Comparison of ENCODE assay signal across 8 cellular contexts in the genomic region with DNA sequence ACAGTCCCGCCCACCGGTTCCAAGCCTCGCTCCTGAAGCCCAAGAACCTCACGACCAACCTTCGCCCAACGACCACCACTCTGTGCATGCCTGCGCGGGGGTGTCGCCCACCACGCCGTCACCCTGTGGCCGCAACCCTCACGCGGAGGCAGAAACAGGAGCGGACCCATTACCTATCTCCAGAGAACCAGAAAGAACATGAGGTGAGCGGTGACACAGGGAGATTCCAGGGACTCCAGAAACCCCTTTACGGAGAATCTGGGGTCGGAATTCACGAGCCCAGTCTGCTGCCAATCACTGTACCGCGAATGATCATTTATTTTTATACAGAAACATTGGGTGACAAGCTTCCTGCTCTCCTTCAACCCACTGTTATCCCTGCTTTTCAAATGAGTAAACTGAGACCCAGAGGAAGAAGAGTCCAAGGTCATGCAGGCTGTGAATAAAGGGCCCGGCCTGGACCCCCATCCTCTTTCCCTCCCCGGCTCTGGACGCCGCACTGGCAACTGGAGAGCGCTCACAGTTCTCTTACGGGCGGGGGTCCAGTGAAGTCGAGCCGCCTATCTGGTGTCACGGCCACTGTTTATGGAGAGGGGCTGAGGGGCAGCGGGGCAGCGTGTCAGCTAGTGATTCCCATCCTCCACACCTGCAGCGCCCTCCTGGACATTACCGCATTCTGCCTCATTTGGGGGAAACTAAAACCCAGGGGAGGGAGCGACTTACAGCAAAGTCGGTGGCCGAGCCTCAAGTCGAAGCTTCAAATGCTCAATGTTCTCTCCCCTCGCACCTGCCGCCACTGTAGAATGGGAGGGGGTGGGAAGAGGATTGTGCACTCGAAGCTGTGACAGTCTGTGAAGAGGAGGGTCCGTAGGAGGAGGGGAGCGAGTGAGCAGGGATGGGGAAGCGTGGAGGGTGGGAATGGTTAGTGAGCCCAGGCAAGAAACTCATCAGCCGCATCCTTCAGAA. TPM values are rescaled to one million over a fixed set of nuclear protein-coding genes. Genes with fewer than 3 reads are reported as not detected.
DNase-seq lines count a peak whose midpoint lies in the region; ATAC-seq, FAIRE-seq and TF ChIP-seq lines count a peak whose summit lies in the region.

No MANE protein-coding gene starts in this region.

- H3K36me3 Mint-ChIP-seq in memory B cell = no peaks in the 10 kb centered on the region

- H3K9me3 Mint-ChIP-seq in memory B cell = no peaks in the 10 kb centered on the region

- H3K4me1 ChIP-seq in A549 (peaks cover 21% of the 10 kb centered on the region), ascending aorta (peaks cover 9 to 29% of the 10 kb centered on the region in 2 donors)

- TF ChIP-seq RAD21 in A549 (conservative IDR thresholded peaks at IDR 0.05 in 1 of 2, IDR thresholded peaks at IDR 0.05 in 1 of 2) = no peak

- intact Hi-C loops in ascending aorta (cut with DNase I) = no loop called here

- H3K27ac Mint-ChIP-seq in memory B cell = no peak overlapping the region

- peak overlapping the region; percentile 75 for H3K4me3 ChIP-seq in A549
- H3K4me3 ChIP-seq in HL-60 (replicated peaks; ENCODE audit: insufficient read depth, low read length) = peak overlapping the region; percentile 39
- peak overlapping the region; percentile 59 to 67 for H3K4me3 ChIP-seq in ascending aorta

- H3K4me2 ChIP-seq in A549 = peak overlapping the region; percentile 94

- no peaks in the 10 kb centered on the region for H3K36me3 ChIP-seq in ascending aorta

- no peak for TF ChIP-seq POLR2A in A549 (IDR thresholded peaks at IDR 0.05; ENCODE audit: low read length)

- POLR2A ChIA-PET in A549 (lab: Yijun Ruan, JAX) = interaction anchor here (1.1 to 1.4 kb wide), 2 partner anchors 8 to 30 kb away, joined by 4 to 5 read pairs; no protein-coding TSS in a partner anchor

- H3K9me3 ChIP-seq in A549 = no peaks in the 10 kb centered on the region
- no peaks in the 10 kb centered on the region for H3K9me3 ChIP-seq in ascending aorta

- peak overlapping the region; percentile 28 to 82; a peak in 4 of 6 replicates for H3K27ac ChIP-seq in A549
- no peak overlapping the region for H3K27ac ChIP-seq in HL-60 (replicated peaks)
- H3K27ac ChIP-seq in ascending aorta = no peak overlapping the region

- ATAC-seq in A549 = peak in 1 of 2 experiments; percentile 5; a peak in 3 of 6 replicates
- no peak for ATAC-seq in memory B cell (ENCODE audit: low read depth)
- no peak for ATAC-seq in GM18873 (IDR thresholded peaks at IDR 0.05; ENCODE audit: low FRiP score, unreplicated experiment)

- TF ChIP-seq EP300 in A549 (IDR thresholded peaks at IDR 0.05) = no peak

- no peak for FAIRE-seq in A549 (lab: Jason Lieb, UNC)

- TF ChIP-seq CTCF in A549 (IDR thresholded peaks at IDR 0.05) (no peak), HL-60 (IDR thresholded peaks at IDR 0.05; ENCODE audit: insufficient read depth, low read length) (no peak), ascending aorta (IDR thresholded peaks at IDR 0.05) (no peak)

- H3K27me3 Mint-ChIP-seq in memory B cell = peaks cover 29% of the 10 kb centered on the region

- CTCF ChIA-PET in A549 (lab: Yijun Ruan, JAX) = interaction anchor here (0.7 to 14.1 kb wide), 19 partner anchors 8 to 167 kb away, joined by 3 to 302 read pairs (median 5); a partner anchor contains a TSS

- peaks cover 18% of the 10 kb centered on the region for H3K4me1 Mint-ChIP-seq in memory B cell

- DNase-seq in A549 (ENCODE audit: low read depth in 1 of 2, low spot score in 1 of 2) (no peak), HL-60 (ENCODE audit: low read depth in 1 of 2, low spot score in 1 of 2) (no peak), ascending aorta (ENCODE audit: low spot score in 2 of 2) (no peak), memory B cell (ENCODE audit: low spot score in 2 of 2) (peak in 1 of 2 donors; percentile 37), 8988T (no peak), islet precursor cell (no peak), HCEC 1CT (no peak)

- H3K4me3 Mint-ChIP-seq in memory B cell = peak overlapping the region; percentile 92

- H3K27me3 ChIP-seq in HL-60 (ENCODE audit: insufficient read depth, poor library complexity, severe bottlenecking) = peaks cover 60% of the 10 kb centered on the region
- peaks cover 19% of the 10 kb centered on the region for H3K27me3 ChIP-seq in ascending aorta

- WGBS in A549 (ENCODE audit: missing lambda C conversion rate) = 3% methylated on average over 46 of the region's 46 CpGs

TF ChIP-seq in A549, 52 proteins besides CTCF, POLR2A, EP300 and RAD21:
- TF ChIP-seq, protein P1, sequence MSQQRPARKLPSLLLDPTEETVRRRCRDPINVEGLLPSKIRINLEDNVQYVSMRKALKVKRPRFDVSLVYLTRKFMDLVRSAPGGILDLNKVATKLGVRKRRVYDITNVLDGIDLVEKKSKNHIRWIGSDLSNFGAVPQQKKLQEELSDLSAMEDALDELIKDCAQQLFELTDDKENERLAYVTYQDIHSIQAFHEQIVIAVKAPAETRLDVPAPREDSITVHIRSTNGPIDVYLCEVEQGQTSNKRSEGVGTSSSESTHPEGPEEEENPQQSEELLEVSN (IDR thresholded peaks at IDR 0.05; ENCODE audit: borderline replicate concordance, low read depth) = 0 out of 2 replicates have a peak, but pooled peaks have one; percentile 21
- TF ChIP-seq CBX2 (IDR thresholded peaks at IDR 0.05; ENCODE audit: borderline replicate concordance, low read depth) = no peak
- TF ChIP-seq CBX8 (IDR thresholded peaks at IDR 0.05) = peak; percentile 78
- TF ChIP-seq, protein P2, sequence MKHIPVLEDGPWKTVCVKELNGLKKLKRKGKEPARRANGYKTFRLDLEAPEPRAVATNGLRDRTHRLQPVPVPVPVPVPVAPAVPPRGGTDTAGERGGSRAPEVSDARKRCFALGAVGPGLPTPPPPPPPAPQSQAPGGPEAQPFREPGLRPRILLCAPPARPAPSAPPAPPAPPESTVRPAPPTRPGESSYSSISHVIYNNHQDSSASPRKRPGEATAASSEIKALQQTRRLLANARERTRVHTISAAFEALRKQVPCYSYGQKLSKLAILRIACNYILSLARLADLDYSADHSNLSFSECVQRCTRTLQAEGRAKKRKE (CRISPR knock-in tag; IDR thresholded peaks at IDR 0.05; ENCODE audit: low read depth) = no peak
- no peak for TF ChIP-seq RARB (CRISPR knock-in tag; IDR thresholded peaks at IDR 0.05)
- no peak for TF ChIP-seq EHMT2 (IDR thresholded peaks at IDR 0.05; ENCODE audit: low read depth)
- no peak for TF ChIP-seq CHD2 (IDR thresholded peaks at IDR 0.05; ENCODE audit: low read length, partially characterized antibody)
- peak; percentile 87 for TF ChIP-seq RNF2 (IDR thresholded peaks at IDR 0.05; ENCODE audit: borderline replicate concordance, low read depth)
- TF ChIP-seq ZNF302 (CRISPR knock-in tag; IDR thresholded peaks at IDR 0.05) = no peak

RNA-seq across cellular contexts. Expression of a gene that starts 0.7 kb away (rescaled TPM):
- polyA plus RNA-seq in A549 (2011; rRNA removed) = 0.90 and 0.97 TPM in 2 replicates
- polyA plus RNA-seq in A549 (2012; cell fraction: cytosol; rRNA removed) = 3.9 and 5.7 TPM in 2 replicates
- polyA plus RNA-seq in A549 (2012; cell fraction: nucleus; rRNA removed) = 8.7 TPM in 2 replicates
- 1.6 to 1.9 TPM (median 1.7 TPM) in 3 replicates for polyA plus RNA-seq in A549 (2017; fragmentation: RNase III; extraction: RNeasy Plus Mini Kit Qiagen cat#74134 plus additional on column Dnase treatment)
- 0.87 and 0.88 TPM in 2 replicates for polyA minus RNA-seq in A549 (2011; rRNA and poly(A)+ RNA removed)
- total RNA-seq in ascending aorta = 7.6 TPM

RNA-seq across cellular contexts. Expression of a gene that starts 11.7 kb away (rescaled TPM):
- polyA plus RNA-seq in A549 (2011; rRNA removed) (0.12 TPM in 1 of 2 replicates, not detected in the other), A549 (2017; fragmentation: RNase III; extraction: RNeasy Plus Mini Kit Qiagen cat#74134 plus additional on column Dnase treatment) (not detected in 3 replicates)
- polyA plus RNA-seq in A549 (2012; cell fraction: cytosol; rRNA removed) = not detected in 2 replicates
- not detected in 2 replicates for polyA plus RNA-seq in A549 (2012; cell fraction: nucleus; rRNA removed)
- polyA minus RNA-seq in A549 (2011; rRNA and poly(A)+ RNA removed) = not detected in 2 replicates
- not detected for total RNA-seq in ascending aorta

RNA-seq across cellular contexts. Expression of a gene that starts 18.7 kb away (rescaled TPM):
- polyA plus RNA-seq in A549 (2011; rRNA removed) (0.05 and 0.14 TPM in 2 replicates), A549 (2017; fragmentation: RNase III; extraction: RNeasy Plus Mini Kit Qiagen cat#74134 plus additional on column Dnase treatment) (0.07 to 0.13 TPM (median 0.11 TPM) in 3 replicates)
- 0.11 and 0.17 TPM in 2 replicates for polyA plus RNA-seq in A549 (2012; cell fraction: cytosol; rRNA removed)
- 0.26 and 0.39 TPM in 2 replicates for polyA plus RNA-seq in A549 (2012; cell fraction: nucleus; rRNA removed)
- 0.19 and 0.29 TPM in 2 replicates for polyA minus RNA-seq in A549 (2011; rRNA and poly(A)+ RNA removed)
- total RNA-seq in ascending aorta = not detected

RNA-seq across cellular contexts. Expression of a gene that starts 44.7 kb away (rescaled TPM):
- polyA plus RNA-seq in A549 (2011; rRNA removed) = 1.0 TPM in 2 replicates
- 1.7 and 2.2 TPM in 2 replicates for polyA plus RNA-seq in A549 (2012; cell fraction: cytosol; rRNA removed)
- 18.1 and 20.0 TPM in 2 replicates for polyA plus RNA-seq in A549 (2012; cell fraction: nucleus; rRNA removed)
- polyA plus RNA-seq in A549 (2017; fragmentation: RNase III; extraction: RNeasy Plus Mini Kit Qiagen cat#74134 plus additional on column Dnase treatment) = 0.76 to 1.3 TPM (median 1.0 TPM) in 3 replicates
- polyA minus RNA-seq in A549 (2011; rRNA and poly(A)+ RNA removed) = 0.66 and 1.1 TPM in 2 replicates
- not detected for total RNA-seq in ascending aorta

RNA-seq across cellular contexts. Expression of a gene that starts 46.4 kb away (rescaled TPM):
- polyA plus RNA-seq in A549 (2011; rRNA removed) (50.5 and 61.8 TPM in 2 replicates), A549 (2017; fragmentation: RNase III; extraction: RNeasy Plus Mini Kit Qiagen cat#74134 plus additional on column Dnase treatment) (69.3 to 71.2 TPM (median 70.2 TPM) in 3 replicates)
- 94.4 and 103 TPM in 2 replicates for polyA plus RNA-seq in A549 (2012; cell fraction: cytosol; rRNA removed)
- polyA plus RNA-seq in A549 (2012; cell fraction: nucleus; rRNA removed) = 380 and 516 TPM in 2 replicates
- 356 and 439 TPM in 2 replicates for polyA minus RNA-seq in A549 (2011; rRNA and poly(A)+ RNA removed)
- 63.4 TPM for total RNA-seq in ascending aorta

Comparison
In these comparisons a context has a peak if more than half of its experiments do, and no peak if none do; other contexts are left out.
1. H3K27ac ChIP-seq: peak in A549 (2 of 2); none in HL-60 (single experiment) and ascending aorta (0 of 2).
2. Peak in every context shown above with its lines, with median percentiles within 50 percentile points of each other: H3K4me3 ChIP-seq.